Comparison of ENCODE assay signal across 1 cellular context in the genomic region with DNA sequence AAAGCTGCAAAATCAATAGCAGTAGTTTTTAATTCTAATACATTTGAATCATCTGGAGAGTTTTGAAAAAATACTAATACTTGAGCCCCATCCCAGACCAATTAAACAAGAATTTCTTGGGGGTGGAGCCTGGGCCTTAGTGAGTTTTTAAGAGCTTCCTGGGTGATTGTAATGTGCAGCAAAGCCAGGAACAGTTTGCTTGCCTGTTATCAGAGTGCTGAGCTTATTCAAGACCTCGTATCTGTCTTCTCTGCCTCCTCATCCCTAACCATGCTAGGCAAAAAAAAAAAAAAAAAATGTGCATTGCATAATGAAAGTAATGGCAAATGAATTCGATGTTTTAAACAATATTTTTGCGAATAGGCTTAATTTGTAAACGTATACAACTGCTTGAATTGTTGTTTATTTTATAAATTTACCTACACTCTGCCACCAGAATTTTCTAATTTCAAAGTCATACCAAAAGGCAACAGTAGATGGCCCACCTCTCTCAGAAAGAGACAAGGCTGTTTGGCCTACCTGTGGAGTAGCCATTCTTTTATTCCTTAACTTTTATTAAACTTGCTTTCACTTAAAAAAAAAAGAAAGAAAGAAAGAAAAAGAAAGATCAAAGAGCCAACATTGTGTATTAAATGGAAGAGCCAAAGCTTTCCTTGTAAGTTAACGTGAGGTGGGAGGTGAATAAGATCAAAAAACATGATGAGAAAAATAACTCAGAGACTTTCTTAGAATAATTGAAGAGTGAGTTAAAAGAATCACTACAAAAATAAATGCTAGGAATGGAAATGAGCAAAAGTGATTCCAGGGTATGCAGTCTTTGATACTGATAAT.
TF ChIP-seq lines count a peak whose summit lies in the region.

No MANE protein-coding gene starts in this region.

TF ChIP-seq in K562, 482 proteins besides CTCF, POLR2A, EP300 and RAD21 (continued from another document and continues in another):
- TF ChIP-seq, protein P1, sequence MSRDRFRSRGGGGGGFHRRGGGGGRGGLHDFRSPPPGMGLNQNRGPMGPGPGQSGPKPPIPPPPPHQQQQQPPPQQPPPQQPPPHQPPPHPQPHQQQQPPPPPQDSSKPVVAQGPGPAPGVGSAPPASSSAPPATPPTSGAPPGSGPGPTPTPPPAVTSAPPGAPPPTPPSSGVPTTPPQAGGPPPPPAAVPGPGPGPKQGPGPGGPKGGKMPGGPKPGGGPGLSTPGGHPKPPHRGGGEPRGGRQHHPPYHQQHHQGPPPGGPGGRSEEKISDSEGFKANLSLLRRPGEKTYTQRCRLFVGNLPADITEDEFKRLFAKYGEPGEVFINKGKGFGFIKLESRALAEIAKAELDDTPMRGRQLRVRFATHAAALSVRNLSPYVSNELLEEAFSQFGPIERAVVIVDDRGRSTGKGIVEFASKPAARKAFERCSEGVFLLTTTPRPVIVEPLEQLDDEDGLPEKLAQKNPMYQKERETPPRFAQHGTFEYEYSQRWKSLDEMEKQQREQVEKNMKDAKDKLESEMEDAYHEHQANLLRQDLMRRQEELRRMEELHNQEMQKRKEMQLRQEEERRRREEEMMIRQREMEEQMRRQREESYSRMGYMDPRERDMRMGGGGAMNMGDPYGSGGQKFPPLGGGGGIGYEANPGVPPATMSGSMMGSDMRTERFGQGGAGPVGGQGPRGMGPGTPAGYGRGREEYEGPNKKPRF (IDR thresholded peaks at IDR 0.05; ENCODE audit: low read depth, low read length): no peak
- no peak for TF ChIP-seq ETV1 (tag; conservative IDR thresholded peaks at IDR 0.05; ENCODE audit: low read depth)
- peak; percentile 50; the same call in 1 of the 2 replicates for TF ChIP-seq SMC3 (conservative IDR thresholded peaks at IDR 0.05; ENCODE audit: insufficient read depth, low read depth, low read length)
- no peak for TF ChIP-seq MTA3 (IDR thresholded peaks at IDR 0.05; ENCODE audit: borderline replicate concordance)
- TF ChIP-seq, protein P2, sequence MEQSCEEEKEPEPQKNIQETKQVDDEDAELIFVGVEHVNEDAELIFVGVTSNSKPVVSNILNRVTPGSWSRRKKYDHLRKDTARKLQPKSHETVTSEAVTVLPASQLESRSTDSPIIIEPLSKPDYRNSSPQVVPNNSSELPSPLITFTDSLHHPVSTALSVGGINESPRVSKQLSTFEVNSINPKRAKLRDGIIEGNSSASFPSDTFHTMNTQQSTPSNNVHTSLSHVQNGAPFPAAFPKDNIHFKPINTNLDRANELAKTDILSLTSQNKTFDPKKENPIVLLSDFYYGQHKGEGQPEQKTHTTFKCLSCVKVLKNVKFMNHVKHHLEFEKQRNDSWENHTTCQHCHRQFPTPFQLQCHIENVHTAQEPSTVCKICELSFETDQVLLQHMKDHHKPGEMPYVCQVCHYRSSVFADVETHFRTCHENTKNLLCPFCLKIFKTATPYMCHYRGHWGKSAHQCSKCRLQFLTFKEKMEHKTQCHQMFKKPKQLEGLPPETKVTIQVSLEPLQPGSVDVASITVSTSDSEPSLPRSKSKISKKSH (CRISPR knock-in tag; IDR thresholded peaks at IDR 0.05): no peak
- TF ChIP-seq FOXA3 (CRISPR knock-in tag; conservative IDR thresholded peaks at IDR 0.05 in 1 of 2, IDR thresholded peaks at IDR 0.05 in 1 of 2): no peak
- TF ChIP-seq, protein P3, sequence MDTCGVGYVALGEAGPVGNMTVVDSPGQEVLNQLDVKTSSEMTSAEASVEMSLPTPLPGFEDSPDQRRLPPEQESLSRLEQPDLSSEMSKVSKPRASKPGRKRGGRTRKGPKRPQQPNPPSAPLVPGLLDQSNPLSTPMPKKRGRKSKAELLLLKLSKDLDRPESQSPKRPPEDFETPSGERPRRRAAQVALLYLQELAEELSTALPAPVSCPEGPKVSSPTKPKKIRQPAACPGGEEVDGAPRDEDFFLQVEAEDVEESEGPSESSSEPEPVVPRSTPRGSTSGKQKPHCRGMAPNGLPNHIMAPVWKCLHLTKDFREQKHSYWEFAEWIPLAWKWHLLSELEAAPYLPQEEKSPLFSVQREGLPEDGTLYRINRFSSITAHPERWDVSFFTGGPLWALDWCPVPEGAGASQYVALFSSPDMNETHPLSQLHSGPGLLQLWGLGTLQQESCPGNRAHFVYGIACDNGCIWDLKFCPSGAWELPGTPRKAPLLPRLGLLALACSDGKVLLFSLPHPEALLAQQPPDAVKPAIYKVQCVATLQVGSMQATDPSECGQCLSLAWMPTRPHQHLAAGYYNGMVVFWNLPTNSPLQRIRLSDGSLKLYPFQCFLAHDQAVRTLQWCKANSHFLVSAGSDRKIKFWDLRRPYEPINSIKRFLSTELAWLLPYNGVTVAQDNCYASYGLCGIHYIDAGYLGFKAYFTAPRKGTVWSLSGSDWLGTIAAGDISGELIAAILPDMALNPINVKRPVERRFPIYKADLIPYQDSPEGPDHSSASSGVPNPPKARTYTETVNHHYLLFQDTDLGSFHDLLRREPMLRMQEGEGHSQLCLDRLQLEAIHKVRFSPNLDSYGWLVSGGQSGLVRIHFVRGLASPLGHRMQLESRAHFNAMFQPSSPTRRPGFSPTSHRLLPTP (IDR thresholded peaks at IDR 0.05; ENCODE audit: borderline replicate concordance, extremely low read depth, insufficient read length): no peak
- TF ChIP-seq, protein P4, sequence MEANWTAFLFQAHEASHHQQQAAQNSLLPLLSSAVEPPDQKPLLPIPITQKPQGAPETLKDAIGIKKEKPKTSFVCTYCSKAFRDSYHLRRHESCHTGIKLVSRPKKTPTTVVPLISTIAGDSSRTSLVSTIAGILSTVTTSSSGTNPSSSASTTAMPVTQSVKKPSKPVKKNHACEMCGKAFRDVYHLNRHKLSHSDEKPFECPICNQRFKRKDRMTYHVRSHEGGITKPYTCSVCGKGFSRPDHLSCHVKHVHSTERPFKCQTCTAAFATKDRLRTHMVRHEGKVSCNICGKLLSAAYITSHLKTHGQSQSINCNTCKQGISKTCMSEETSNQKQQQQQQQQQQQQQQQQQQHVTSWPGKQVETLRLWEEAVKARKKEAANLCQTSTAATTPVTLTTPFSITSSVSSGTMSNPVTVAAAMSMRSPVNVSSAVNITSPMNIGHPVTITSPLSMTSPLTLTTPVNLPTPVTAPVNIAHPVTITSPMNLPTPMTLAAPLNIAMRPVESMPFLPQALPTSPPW (CRISPR knock-in tag; IDR thresholded peaks at IDR 0.05): peak; percentile 35
- no peak for TF ChIP-seq SNIP1 (IDR thresholded peaks at IDR 0.05; ENCODE audit: low read depth)
- no peak for TF ChIP-seq PHTF2 (CRISPR knock-in tag; IDR thresholded peaks at IDR 0.05)
- TF ChIP-seq ETV6 (IDR thresholded peaks at IDR 0.05; ENCODE audit: borderline replicate concordance in 1 of 2, low read depth in 2 of 2, low read length in 1 of 2): no peak
- no peak for TF ChIP-seq ETV6 (CRISPR knock-in tag; IDR thresholded peaks at IDR 0.05; ENCODE audit: borderline replicate concordance)
- TF ChIP-seq ZNF24 (IDR thresholded peaks at IDR 0.05): no peak
- TF ChIP-seq, protein P5, sequence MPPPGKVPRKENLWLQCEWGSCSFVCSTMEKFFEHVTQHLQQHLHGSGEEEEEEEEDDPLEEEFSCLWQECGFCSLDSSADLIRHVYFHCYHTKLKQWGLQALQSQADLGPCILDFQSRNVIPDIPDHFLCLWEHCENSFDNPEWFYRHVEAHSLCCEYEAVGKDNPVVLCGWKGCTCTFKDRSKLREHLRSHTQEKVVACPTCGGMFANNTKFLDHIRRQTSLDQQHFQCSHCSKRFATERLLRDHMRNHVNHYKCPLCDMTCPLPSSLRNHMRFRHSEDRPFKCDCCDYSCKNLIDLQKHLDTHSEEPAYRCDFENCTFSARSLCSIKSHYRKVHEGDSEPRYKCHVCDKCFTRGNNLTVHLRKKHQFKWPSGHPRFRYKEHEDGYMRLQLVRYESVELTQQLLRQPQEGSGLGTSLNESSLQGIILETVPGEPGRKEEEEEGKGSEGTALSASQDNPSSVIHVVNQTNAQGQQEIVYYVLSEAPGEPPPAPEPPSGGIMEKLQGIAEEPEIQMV (tag; conservative IDR thresholded peaks at IDR 0.05; ENCODE audit: low read depth): no peak
- no peak for TF ChIP-seq CBX8 (IDR thresholded peaks at IDR 0.05; ENCODE audit: borderline replicate concordance, extremely low read depth, low read depth, low read length, poor library complexity, severe bottlenecking)
- 0 out of 2 replicates have a peak, but pooled peaks have one; percentile 68 for TF ChIP-seq ZNF197 (CRISPR knock-in tag; IDR thresholded peaks at IDR 0.05; ENCODE audit: low read depth)
- TF ChIP-seq ZNF239 (CRISPR knock-in tag; IDR thresholded peaks at IDR 0.05): no peak
- TF ChIP-seq, protein P6, sequence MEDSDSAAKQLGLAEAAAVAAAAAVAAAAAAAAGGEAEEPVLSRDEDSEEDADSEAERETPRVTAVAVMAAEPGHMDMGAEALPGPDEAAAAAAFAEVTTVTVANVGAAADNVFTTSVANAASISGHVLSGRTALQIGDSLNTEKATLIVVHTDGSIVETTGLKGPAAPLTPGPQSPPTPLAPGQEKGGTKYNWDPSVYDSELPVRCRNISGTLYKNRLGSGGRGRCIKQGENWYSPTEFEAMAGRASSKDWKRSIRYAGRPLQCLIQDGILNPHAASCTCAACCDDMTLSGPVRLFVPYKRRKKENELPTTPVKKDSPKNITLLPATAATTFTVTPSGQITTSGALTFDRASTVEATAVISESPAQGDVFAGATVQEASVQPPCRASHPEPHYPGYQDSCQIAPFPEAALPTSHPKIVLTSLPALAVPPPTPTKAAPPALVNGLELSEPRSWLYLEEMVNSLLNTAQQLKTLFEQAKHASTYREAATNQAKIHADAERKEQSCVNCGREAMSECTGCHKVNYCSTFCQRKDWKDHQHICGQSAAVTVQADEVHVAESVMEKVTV (CRISPR knock-in tag; IDR thresholded peaks at IDR 0.05): peak; percentile 91
- no peak for TF ChIP-seq HMG20B (CRISPR knock-in tag; IDR thresholded peaks at IDR 0.05)
- 0 out of 2 replicates have a peak, but pooled peaks have one; percentile 64 for TF ChIP-seq ARID2 (IDR thresholded peaks at IDR 0.05)
- no peak for TF ChIP-seq SLC30A9 (CRISPR knock-in tag; IDR thresholded peaks at IDR 0.05)
- no peak for TF ChIP-seq ZC3H8 (IDR thresholded peaks at IDR 0.05)
- TF ChIP-seq, protein P7, sequence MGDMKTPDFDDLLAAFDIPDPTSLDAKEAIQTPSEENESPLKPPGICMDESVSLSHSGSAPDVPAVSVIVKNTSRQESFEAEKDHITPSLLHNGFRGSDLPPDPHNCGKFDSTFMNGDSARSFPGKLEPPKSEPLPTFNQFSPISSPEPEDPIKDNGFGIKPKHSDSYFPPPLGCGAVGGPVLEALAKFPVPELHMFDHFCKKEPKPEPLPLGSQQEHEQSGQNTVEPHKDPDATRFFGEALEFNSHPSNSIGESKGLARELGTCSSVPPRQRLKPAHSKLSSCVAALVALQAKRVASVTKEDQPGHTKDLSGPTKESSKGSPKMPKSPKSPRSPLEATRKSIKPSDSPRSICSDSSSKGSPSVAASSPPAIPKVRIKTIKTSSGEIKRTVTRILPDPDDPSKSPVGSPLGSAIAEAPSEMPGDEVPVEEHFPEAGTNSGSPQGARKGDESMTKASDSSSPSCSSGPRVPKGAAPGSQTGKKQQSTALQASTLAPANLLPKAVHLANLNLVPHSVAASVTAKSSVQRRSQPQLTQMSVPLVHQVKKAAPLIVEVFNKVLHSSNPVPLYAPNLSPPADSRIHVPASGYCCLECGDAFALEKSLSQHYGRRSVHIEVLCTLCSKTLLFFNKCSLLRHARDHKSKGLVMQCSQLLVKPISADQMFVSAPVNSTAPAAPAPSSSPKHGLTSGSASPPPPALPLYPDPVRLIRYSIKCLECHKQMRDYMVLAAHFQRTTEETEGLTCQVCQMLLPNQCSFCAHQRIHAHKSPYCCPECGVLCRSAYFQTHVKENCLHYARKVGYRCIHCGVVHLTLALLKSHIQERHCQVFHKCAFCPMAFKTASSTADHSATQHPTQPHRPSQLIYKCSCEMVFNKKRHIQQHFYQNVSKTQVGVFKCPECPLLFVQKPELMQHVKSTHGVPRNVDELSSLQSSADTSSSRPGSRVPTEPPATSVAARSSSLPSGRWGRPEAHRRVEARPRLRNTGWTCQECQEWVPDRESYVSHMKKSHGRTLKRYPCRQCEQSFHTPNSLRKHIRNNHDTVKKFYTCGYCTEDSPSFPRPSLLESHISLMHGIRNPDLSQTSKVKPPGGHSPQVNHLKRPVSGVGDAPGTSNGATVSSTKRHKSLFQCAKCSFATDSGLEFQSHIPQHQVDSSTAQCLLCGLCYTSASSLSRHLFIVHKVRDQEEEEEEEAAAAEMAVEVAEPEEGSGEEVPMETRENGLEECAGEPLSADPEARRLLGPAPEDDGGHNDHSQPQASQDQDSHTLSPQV (IDR thresholded peaks at IDR 0.05): peak; percentile 67
- no peak for TF ChIP-seq TEAD1 (CRISPR knock-in tag; IDR thresholded peaks at IDR 0.05)
- TF ChIP-seq, protein P8, sequence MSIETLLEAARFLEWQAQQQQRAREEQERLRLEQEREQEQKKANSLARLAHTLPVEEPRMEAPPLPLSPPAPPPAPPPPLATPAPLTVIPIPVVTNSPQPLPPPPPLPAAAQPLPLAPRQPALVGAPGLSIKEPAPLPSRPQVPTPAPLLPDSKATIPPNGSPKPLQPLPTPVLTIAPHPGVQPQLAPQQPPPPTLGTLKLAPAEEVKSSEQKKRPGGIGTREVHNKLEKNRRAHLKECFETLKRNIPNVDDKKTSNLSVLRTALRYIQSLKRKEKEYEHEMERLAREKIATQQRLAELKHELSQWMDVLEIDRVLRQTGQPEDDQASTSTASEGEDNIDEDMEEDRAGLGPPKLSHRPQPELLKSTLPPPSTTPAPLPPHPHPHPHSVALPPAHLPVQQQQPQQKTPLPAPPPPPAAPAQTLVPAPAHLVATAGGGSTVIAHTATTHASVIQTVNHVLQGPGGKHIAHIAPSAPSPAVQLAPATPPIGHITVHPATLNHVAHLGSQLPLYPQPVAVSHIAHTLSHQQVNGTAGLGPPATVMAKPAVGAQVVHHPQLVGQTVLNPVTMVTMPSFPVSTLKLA (conservative IDR thresholded peaks at IDR 0.05): no peak
- no peak for TF ChIP-seq HNRNPLL (IDR thresholded peaks at IDR 0.05; ENCODE audit: low read depth, low read length, poor library complexity, severe bottlenecking)
- TF ChIP-seq, protein P9, sequence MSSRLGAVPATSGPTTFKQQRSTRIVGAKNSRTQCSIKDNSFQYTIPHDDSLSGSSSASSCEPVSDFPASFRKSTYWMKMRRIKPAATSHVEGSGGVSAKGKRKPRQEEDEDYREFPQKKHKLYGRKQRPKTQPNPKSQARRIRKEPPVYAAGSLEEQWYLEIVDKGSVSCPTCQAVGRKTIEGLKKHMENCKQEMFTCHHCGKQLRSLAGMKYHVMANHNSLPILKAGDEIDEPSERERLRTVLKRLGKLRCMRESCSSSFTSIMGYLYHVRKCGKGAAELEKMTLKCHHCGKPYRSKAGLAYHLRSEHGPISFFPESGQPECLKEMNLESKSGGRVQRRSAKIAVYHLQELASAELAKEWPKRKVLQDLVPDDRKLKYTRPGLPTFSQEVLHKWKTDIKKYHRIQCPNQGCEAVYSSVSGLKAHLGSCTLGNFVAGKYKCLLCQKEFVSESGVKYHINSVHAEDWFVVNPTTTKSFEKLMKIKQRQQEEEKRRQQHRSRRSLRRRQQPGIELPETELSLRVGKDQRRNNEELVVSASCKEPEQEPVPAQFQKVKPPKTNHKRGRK (tag; IDR thresholded peaks at IDR 0.05): peak; percentile 38; the same call in 1 of the 2 replicates
- TF ChIP-seq, protein P10, sequence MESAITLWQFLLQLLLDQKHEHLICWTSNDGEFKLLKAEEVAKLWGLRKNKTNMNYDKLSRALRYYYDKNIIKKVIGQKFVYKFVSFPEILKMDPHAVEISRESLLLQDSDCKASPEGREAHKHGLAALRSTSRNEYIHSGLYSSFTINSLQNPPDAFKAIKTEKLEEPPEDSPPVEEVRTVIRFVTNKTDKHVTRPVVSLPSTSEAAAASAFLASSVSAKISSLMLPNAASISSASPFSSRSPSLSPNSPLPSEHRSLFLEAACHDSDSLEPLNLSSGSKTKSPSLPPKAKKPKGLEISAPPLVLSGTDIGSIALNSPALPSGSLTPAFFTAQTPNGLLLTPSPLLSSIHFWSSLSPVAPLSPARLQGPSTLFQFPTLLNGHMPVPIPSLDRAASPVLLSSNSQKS (CRISPR knock-in tag; IDR thresholded peaks at IDR 0.05): no peak
- no peak for TF ChIP-seq ZNF140 (CRISPR knock-in tag; IDR thresholded peaks at IDR 0.05)
- TF ChIP-seq ATF1 (CRISPR knock-in tag; IDR thresholded peaks at IDR 0.05): no peak
- no peak for TF ChIP-seq ATF1 (tag; IDR thresholded peaks at IDR 0.05)
- no peak for TF ChIP-seq BMI1 (IDR thresholded peaks at IDR 0.05; ENCODE audit: low read length)
- no peak for TF ChIP-seq NR2C2 (CRISPR knock-in tag; IDR thresholded peaks at IDR 0.05)
- TF ChIP-seq NR2C2 (tag; IDR thresholded peaks at IDR 0.05): 0 out of 2 replicates have a peak, but pooled peaks have one; percentile 34
